Comparison of ENCODE assay signal across 20 cellular contexts in genomic region chr10:114953047-114953446, GRCh38. TPM values are rescaled to one million over a fixed set of nuclear protein-coding genes. Genes with fewer than 3 reads are reported as not detected.
DNase-seq lines count a peak whose midpoint lies in the region; ATAC-seq and TF ChIP-seq lines count a peak whose summit lies in the region.
"Had no signal": no experiment of that assay in that cellular context is flagged by ENCODE, and none has a peak within 500 bp of the region (broad histone marks: within the 10 kb centered on the region; RNA-seq: fewer than 3 reads in every experiment).

No MANE protein-coding gene starts in this region.

- CTCF ChIA-PET in SK-N-SH (lab: Yijun Ruan, JAX): no interaction called here

- H3K9me2 ChIP-seq in SK-N-SH: no peaks in the 10 kb centered on the region

- ATAC-seq in GM18861 (IDR thresholded peaks at IDR 0.05; ENCODE audit: unreplicated experiment) (peak; percentile 41), GM21528 (IDR thresholded peaks at IDR 0.05; ENCODE audit: low FRiP score, unreplicated experiment) (peak; percentile 62), HG03103 (IDR thresholded peaks at IDR 0.05; ENCODE audit: low read depth, unreplicated experiment) (peak; percentile 70), HG02840 (IDR thresholded peaks at IDR 0.05; ENCODE audit: low FRiP score, unreplicated experiment) (no peak)
- ATAC-seq: K562, sciatic nerve had no signal

- H3K4me2 ChIP-seq in SK-N-SH: no peak overlapping the region

- TF ChIP-seq RAD21 in SK-N-SH (IDR thresholded peaks at IDR 0.05; ENCODE audit: low read length): no peak

- H3K36me3 ChIP-seq in SK-N-SH (replicated peaks in 1 of 2; ENCODE audit: control insufficient read depth in 1 of 2, insufficient read depth in 2 of 2, low read length in 1 of 2): peaks cover 38 to 46% of the 10 kb centered on the region in 2 experiments
- H3K36me3 ChIP-seq: neutrophil, vagina had no signal

- H3K4me1 ChIP-seq in SK-N-SH (ENCODE audit: control insufficient read depth in 1 of 2, insufficient read depth in 2 of 2, low read depth in 1 of 2, low read length in 1 of 2): peaks cover 0 to 18% of the 10 kb centered on the region in 2 experiments; a peak in 2 of 4 replicates
- H3K4me1 ChIP-seq: vagina had no signal

- 94% methylated on average over 4 of the region's 4 CpGs for WGBS in SK-N-SH (ENCODE audit: low lambda C conversion rate)

- POLR2A ChIA-PET in SK-N-SH (lab: Yijun Ruan, JAX): no interaction called here

- TF ChIP-seq CTCF in SK-N-SH (IDR thresholded peaks at IDR 0.05): no peak

- no peak overlapping the region for H3K4me3 ChIP-seq in SK-N-SH (ENCODE audit: low read depth in 2 of 2, low read length in 1 of 2)
- H3K4me3 ChIP-seq: cardiac muscle cell, K562, vagina had no signal

- H2AFZ ChIP-seq in SK-N-SH (ENCODE audit: low read depth): no peak overlapping the region

- H3K9ac ChIP-seq in SK-N-SH: no peak overlapping the region

- no peaks in the 10 kb centered on the region for H3F3A ChIP-seq in SK-N-SH (replicated peaks; ENCODE audit: insufficient read depth)

- TF ChIP-seq EP300 in SK-N-SH (IDR thresholded peaks at IDR 0.05; ENCODE audit: borderline replicate concordance in 1 of 2, low read depth in 1 of 2, low read length in 1 of 2): no peak

- no peaks in the 10 kb centered on the region for H3K27me3 ChIP-seq in SK-N-SH (ENCODE audit: insufficient read depth)
- H3K27me3 ChIP-seq: cardiac muscle cell, neutrophil, vagina had no signal

- H3K27ac ChIP-seq in SK-N-SH (ENCODE audit: low read depth in 2 of 2, low read length in 1 of 2): no peak overlapping the region
- H3K27ac ChIP-seq: C4-2B, cardiac muscle cell, neutrophil, vagina, VCaP had no signal

- no peaks in the 10 kb centered on the region for H3K9me3 ChIP-seq in SK-N-SH
- H3K9me3 ChIP-seq: neutrophil, vagina had no signal

- DNase-seq in kidney glomerular epithelial cell (lab: John Stamatoyannopoulos, UW) (peak; percentile 25), SK-N-DZ (ENCODE audit: low spot score) (no peak), SK-N-SH (no peak), hypothalamus (lab: John Stamatoyannopoulos, UW) (no peak)
- DNase-seq: DND-41; foreskin melanocyte; mesendoderm; NCI-H1092; stimulated activated naive CD4-positive, alpha-beta T cell treated with Interleukin-2 at 50 U/mL for 16 hours had no signal

- H4K20me1 ChIP-seq in SK-N-SH (ENCODE audit: insufficient read depth): peaks cover 7% of the 10 kb centered on the region; the same call in 1 of the 2 replicates

- H3K79me2 ChIP-seq in SK-N-SH (ENCODE audit: insufficient read depth): peaks cover 31% of the 10 kb centered on the region

TF ChIP-seq in SK-N-SH, 30 proteins besides CTCF, POLR2A, EP300 and RAD21:
- TF ChIP-seq RFX5 (IDR thresholded peaks at IDR 0.05; ENCODE audit: low read length): no peak
- no peak for TF ChIP-seq TEAD4 (IDR thresholded peaks at IDR 0.05; ENCODE audit: borderline replicate concordance, insufficient read depth)
- no peak for TF ChIP-seq TCF12 (IDR thresholded peaks at IDR 0.05)
- no peak for TF ChIP-seq POLR2AphosphoS5 (IDR thresholded peaks at IDR 0.05; ENCODE audit: low read depth, low read length)
- TF ChIP-seq NRF1 (IDR thresholded peaks at IDR 0.05; ENCODE audit: low read depth, low read length): no peak
- TF ChIP-seq JUND (IDR thresholded peaks at IDR 0.05): no peak
- no peak for TF ChIP-seq TAF1 (IDR thresholded peaks at IDR 0.05; ENCODE audit: borderline replicate concordance, low read depth, low read length)
- TF ChIP-seq MEF2A (IDR thresholded peaks at IDR 0.05; ENCODE audit: borderline replicate concordance, low read depth): no peak
- TF ChIP-seq SIN3A (IDR thresholded peaks at IDR 0.05; ENCODE audit: borderline replicate concordance, low read depth, low read length): no peak
- no peak for TF ChIP-seq GABPA (IDR thresholded peaks at IDR 0.05; ENCODE audit: low read depth)
- TF ChIP-seq MAX (IDR thresholded peaks at IDR 0.05; ENCODE audit: low read depth): no peak
- no peak for TF ChIP-seq FOSL2 (IDR thresholded peaks at IDR 0.05; ENCODE audit: borderline replicate concordance, low read depth)
- TF ChIP-seq SMC3 (IDR thresholded peaks at IDR 0.05; ENCODE audit: low read depth, low read length): no peak
- no peak for TF ChIP-seq FOXJ3 (CRISPR knock-in tag; IDR thresholded peaks at IDR 0.05)
- TF ChIP-seq ELF1 (IDR thresholded peaks at IDR 0.05): no peak
- no peak for TF ChIP-seq EZH2phosphoT487 (IDR thresholded peaks at IDR 0.05; ENCODE audit: borderline replicate concordance, low read depth)
- no peak for TF ChIP-seq USF2 (IDR thresholded peaks at IDR 0.05; ENCODE audit: borderline replicate concordance, low read depth, low read length)
- no peak for TF ChIP-seq RCOR1 (IDR thresholded peaks at IDR 0.05; ENCODE audit: low read length)

RNA-seq across cellular contexts. Expression of gene TRUB1, which starts 15.1 kb away (rescaled TPM):
- 37.1 and 37.6 TPM in 2 replicates for polyA plus RNA-seq in SK-N-DZ (2014; cell fraction: cytosol; rRNA removed)
- 29.8 and 30.2 TPM in 2 replicates for polyA plus RNA-seq in SK-N-DZ (2014; cell fraction: nucleus; rRNA removed)
- polyA plus RNA-seq in SK-N-SH (2012; rRNA removed): 9.9 and 11.1 TPM in 2 replicates
- 11.6 and 16.6 TPM in 2 replicates for polyA plus RNA-seq in SK-N-SH (2012; cell fraction: cytosol; rRNA removed)
- polyA plus RNA-seq in SK-N-SH (2012; cell fraction: nucleus; rRNA removed): 7.9 and 8.3 TPM in 2 replicates
